ENCODE assay signal across 9 cellular contexts in genomic region chr13:113364371-113364932, GRCh38. TPM values are rescaled to one million over a fixed set of nuclear protein-coding genes. Genes with fewer than 3 reads are reported as not detected.
DNase-seq lines count a peak whose midpoint lies in the region; ATAC-seq, FAIRE-seq and TF ChIP-seq lines count a peak whose summit lies in the region.
"Had no signal": no experiment of that assay in that cellular context is flagged by ENCODE, and none has a peak within 500 bp of the region (broad histone marks: within the 10 kb centered on the region; RNA-seq: fewer than 3 reads in every experiment).

No MANE protein-coding gene starts in this region.

- ATAC-seq in K562, result no peak
- ATAC-seq in thoracic aorta (ENCODE audit: insufficient number of reproducible peaks, low FRiP score, low read depth), result no peak
- ATAC-seq in HG02938 (IDR thresholded peaks at IDR 0.05; ENCODE audit: unreplicated experiment), result no peak

- TF ChIP-seq POLR2A in K562 (conservative IDR thresholded peaks at IDR 0.05) (no peak), lower leg skin (IDR thresholded peaks at IDR 0.05) (no peak)

- no peak for DNase-seq in K562 (ENCODE audit: extremely low read depth in 1 of 4, low spot score in 3 of 4)
- peak in 1 of 2 donors; percentile 40 for DNase-seq in lower leg skin (ENCODE audit: low spot score in 2 of 2)
- DNase-seq in thoracic aorta (ENCODE audit: low spot score), result no peak
- DNase-seq in GOT3 (lab: John Stamatoyannopoulos, UW), result no peak
- no peak for DNase-seq in NCI-H748 (lab: John Stamatoyannopoulos, UW; ENCODE audit: unreplicated experiment)
- DNase-seq in NCI-H226, result no peak

- intact Hi-C loops in K562 (cut with micrococcal nuclease) (no loop called here), lower leg skin (cut with DNase I; ENCODE audit: low total_unique reads) (loop anchor here (10.0 kb wide), 1 partner anchor 160 kb away; the partner anchor contains the start of genes CUL4A and PCID2)

- H3K36me3 ChIP-seq in HUES48 (ENCODE audit: control insufficient read depth, insufficient read depth, low read length) (peaks cover 19% of the 10 kb centered on the region), K562 (ENCODE audit: control insufficient read depth, insufficient read depth, low read length) (no peaks in the 10 kb centered on the region), thoracic aorta (no peaks in the 10 kb centered on the region)

- H3K27me3 ChIP-seq in HUES48 (ENCODE audit: control insufficient read depth, insufficient read depth, low read length) (no peaks in the 10 kb centered on the region), K562 (ENCODE audit: control insufficient read depth in 2 of 2, insufficient read depth in 2 of 2, low read length in 2 of 2) (no peaks in the 10 kb centered on the region), thoracic aorta (replicated peaks; ENCODE audit: insufficient read depth) (no peaks in the 10 kb centered on the region)

- 0% methylated on average over 4 of the region's 41 CpGs for WGBS in K562 (ENCODE audit: insufficient coverage, low coverage, missing lambda C conversion rate)
- 6 to 8% methylated on average over 25 to 37 of the region's 41 CpGs for WGBS in lower leg skin, 2 donors

- no peak for TF ChIP-seq RAD21 in K562 (CRISPR knock-in tag; conservative IDR thresholded peaks at IDR 0.05 in 1 of 2, IDR thresholded peaks at IDR 0.05 in 1 of 2)

- H4K20me1 ChIP-seq in K562 (replicated peaks; ENCODE audit: control insufficient read depth, insufficient read depth, low read length), result no peaks in the 10 kb centered on the region

- in situ Hi-C loops in K562 (cut with MboI), result no loop called here

- H3K4me1 ChIP-seq in HUES48 (ENCODE audit: control insufficient read depth, insufficient read depth, low read length), result peaks cover 6% of the 10 kb centered on the region; the same call in 1 of the 2 replicates
- H3K4me1 ChIP-seq in K562 (replicated peaks in 1 of 2; ENCODE audit: control insufficient read depth in 2 of 2, insufficient read depth in 2 of 2, low read length in 2 of 2), result peaks cover 10 to 44% of the 10 kb centered on the region in 2 experiments; a peak in 4 of 5 replicates
- peaks cover 3 to 5% of the 10 kb centered on the region in 2 donors for H3K4me1 ChIP-seq in thoracic aorta (ENCODE audit: control insufficient read depth in 1 of 2, low read depth in 2 of 2)

- H3K9ac ChIP-seq in HUES48 (ENCODE audit: low read depth, low read length) (no peak overlapping the region), K562 (ENCODE audit: insufficient read depth in 1 of 2, low read depth in 2 of 2, low read length in 2 of 2) (peak overlapping the region in 1 of 2 experiments; percentile 70; a peak in 2 of 4 replicates)

- no TSS peak for BruUV-seq in K562 (replicated peaks; lab: Mats Ljungman, UMichigan)

- H3K9me1 ChIP-seq in K562 (ENCODE audit: control insufficient read depth, insufficient read depth, low read length), result no peaks in the 10 kb centered on the region

- peak overlapping the region; percentile 34 for H2AFZ ChIP-seq in K562 (ENCODE audit: low read depth, low read length)

- peaks cover 8% of the 10 kb centered on the region; the same call in 2 of the 3 replicates for H3K79me2 ChIP-seq in K562 (ENCODE audit: control insufficient read depth, insufficient read depth, low read length)

- H3K9me3 ChIP-seq in HUES48 (ENCODE audit: control insufficient read depth, insufficient read depth, low read length) (no peaks in the 10 kb centered on the region), K562 (replicated peaks; ENCODE audit: control insufficient read depth, insufficient read depth, low read depth, low read length) (no peaks in the 10 kb centered on the region), thoracic aorta (no peaks in the 10 kb centered on the region)

- no peak for TF ChIP-seq EP300 in K562 (IDR thresholded peaks at IDR 0.05; ENCODE audit: low read length)

- no peak for FAIRE-seq in K562 (lab: Jason Lieb, UNC)
- FAIRE-seq: GM18507 had no signal

- H3K4me2 ChIP-seq in K562 (ENCODE audit: insufficient read depth, low read length), result no peak overlapping the region; the same call in 1 of the 2 replicates

- H3K27ac ChIP-seq in HUES48 (ENCODE audit: low read depth, low read length), result peak overlapping the region; percentile 33
- H3K27ac ChIP-seq in K562 (ENCODE audit: extremely low read depth, low read depth, low read length), result 0 out of 3 replicates have a peak overlapping the region, but pooled peaks have one; percentile 12
- peak overlapping the region in 1 of 2 donors; percentile 50 for H3K27ac ChIP-seq in thoracic aorta

- H3K4me3 ChIP-seq in HUES48 (ENCODE audit: low read depth, low read length) (no peak overlapping the region; the same call in 1 of the 2 replicates), K562 (peak overlapping the region; percentile 22; the same call in 1 of the 2 replicates), lower leg skin (ENCODE audit: low read depth, poor library complexity, severe bottlenecking) (peak overlapping the region; percentile 29), thoracic aorta (peak overlapping the region; percentile 61)

- TF ChIP-seq CTCF in K562 (IDR thresholded peaks at IDR 0.05 in 2 of 3, conservative IDR thresholded peaks at IDR 0.05 in 1 of 3; ENCODE audit: insufficient read depth in 2 of 3, low read depth in 1 of 3, low read length in 3 of 3) (no peak), lower leg skin (IDR thresholded peaks at IDR 0.05) (no peak), thoracic aorta (IDR thresholded peaks at IDR 0.05) (no peak)

- CTCF ChIA-PET in K562 (lab: Yijun Ruan, JAX; ENCODE audit: low intra/inter-chr PET ratio), result no interaction called here

- POLR2A ChIA-PET in K562 (lab: Yijun Ruan, JAX), result interaction anchor here (0.6 kb wide), 1 partner anchor 341 kb away, joined by 3 read pairs; no protein-coding TSS in a partner anchor

TF ChIP-seq in K562, 482 proteins besides CTCF, POLR2A, EP300 and RAD21:
- TF ChIP-seq ZFX (CRISPR knock-in tag; IDR thresholded peaks at IDR 0.05) (peak; percentile 59), ZNF436 (CRISPR knock-in tag; IDR thresholded peaks at IDR 0.05) (no peak)
- TF ChIP-seq, protein P1, sequence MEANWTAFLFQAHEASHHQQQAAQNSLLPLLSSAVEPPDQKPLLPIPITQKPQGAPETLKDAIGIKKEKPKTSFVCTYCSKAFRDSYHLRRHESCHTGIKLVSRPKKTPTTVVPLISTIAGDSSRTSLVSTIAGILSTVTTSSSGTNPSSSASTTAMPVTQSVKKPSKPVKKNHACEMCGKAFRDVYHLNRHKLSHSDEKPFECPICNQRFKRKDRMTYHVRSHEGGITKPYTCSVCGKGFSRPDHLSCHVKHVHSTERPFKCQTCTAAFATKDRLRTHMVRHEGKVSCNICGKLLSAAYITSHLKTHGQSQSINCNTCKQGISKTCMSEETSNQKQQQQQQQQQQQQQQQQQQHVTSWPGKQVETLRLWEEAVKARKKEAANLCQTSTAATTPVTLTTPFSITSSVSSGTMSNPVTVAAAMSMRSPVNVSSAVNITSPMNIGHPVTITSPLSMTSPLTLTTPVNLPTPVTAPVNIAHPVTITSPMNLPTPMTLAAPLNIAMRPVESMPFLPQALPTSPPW (CRISPR knock-in tag; IDR thresholded peaks at IDR 0.05), result peak; percentile 94

RNA-seq across cellular contexts. Expression of gene GRTP1, which starts 0.5 kb away (rescaled TPM):
- total RNA-seq in K562 (2011; cell fraction: chromatin; rRNA removed; ENCODE audit: low replicate concordance), result 18.8 and 19.9 TPM in 2 replicates
- total RNA-seq in K562 (2011; cell fraction: nucleolus; rRNA removed), result 13.2 and 14.3 TPM in 2 replicates
- 19.1 and 25.3 TPM in 2 replicates for total RNA-seq in K562 (2011; cell fraction: nucleoplasm; rRNA removed)
- 7.9 and 9.9 TPM in 2 replicates for total RNA-seq in K562 (2014; rRNA removed)
- total RNA-seq in K562 (2014; rRNA removed; fragmentation: Illumina TruSeq; extraction: Trizol), result 6.6 and 7.8 TPM in 2 replicates
- 8.4 and 9.0 TPM in 2 replicates for total RNA-seq in K562 (2015; rRNA removed; fragmentation: Illumina TruSeq; extraction: Trizol)
- total RNA-seq in K562 (2021), result 14.7 and 15.0 TPM in 2 replicates
- polyA plus RNA-seq in K562 (2011; rRNA removed), result 9.0 and 10.3 TPM in 2 replicates
- polyA plus RNA-seq in K562 (2011; cell fraction: cytosol; rRNA removed), result 7.6 and 7.7 TPM in 2 replicates
- polyA plus RNA-seq in K562 (2011; cell fraction: nucleus; rRNA removed), result 9.9 and 10.2 TPM in 2 replicates
- 10.7 and 14.1 TPM in 2 replicates for polyA plus RNA-seq in K562 (2012)
- 9.8 and 10.9 TPM in 2 replicates for polyA plus RNA-seq in K562 (2014; fragmentation: Illumina TruSeq; extraction: Trizol)
- polyA plus RNA-seq in K562 (2014; fragmentation: Nextera tagmentation; extraction: Ambion mirVana), result 1 to 10 TPM in 1 of 2 experiments, under 1 TPM in 1; 0.28 to 1.6 TPM
- polyA plus RNA-seq in K562 (2014; rRNA removed), result 12.9 and 17.7 TPM in 2 replicates
- 3.2 and 3.7 TPM in 2 replicates for polyA minus RNA-seq in K562 (2011; rRNA and poly(A)+ RNA removed)
- polyA minus RNA-seq in K562 (2011; cell fraction: cytosol; rRNA and poly(A)+ RNA removed), result 6.2 and 9.0 TPM in 2 replicates
- polyA minus RNA-seq in K562 (2011; cell fraction: nucleus; rRNA and poly(A)+ RNA removed), result 4.8 and 7.8 TPM in 2 replicates
- 10 to 100 TPM; 23.8 to 38.1 (median 30.3) TPM for total RNA-seq in lower leg skin
- 1 to 10 TPM; 1.9 to 5.6 TPM for total RNA-seq in thoracic aorta
